1 cellular context compared by ENCODE assay signal in the genomic region with DNA sequence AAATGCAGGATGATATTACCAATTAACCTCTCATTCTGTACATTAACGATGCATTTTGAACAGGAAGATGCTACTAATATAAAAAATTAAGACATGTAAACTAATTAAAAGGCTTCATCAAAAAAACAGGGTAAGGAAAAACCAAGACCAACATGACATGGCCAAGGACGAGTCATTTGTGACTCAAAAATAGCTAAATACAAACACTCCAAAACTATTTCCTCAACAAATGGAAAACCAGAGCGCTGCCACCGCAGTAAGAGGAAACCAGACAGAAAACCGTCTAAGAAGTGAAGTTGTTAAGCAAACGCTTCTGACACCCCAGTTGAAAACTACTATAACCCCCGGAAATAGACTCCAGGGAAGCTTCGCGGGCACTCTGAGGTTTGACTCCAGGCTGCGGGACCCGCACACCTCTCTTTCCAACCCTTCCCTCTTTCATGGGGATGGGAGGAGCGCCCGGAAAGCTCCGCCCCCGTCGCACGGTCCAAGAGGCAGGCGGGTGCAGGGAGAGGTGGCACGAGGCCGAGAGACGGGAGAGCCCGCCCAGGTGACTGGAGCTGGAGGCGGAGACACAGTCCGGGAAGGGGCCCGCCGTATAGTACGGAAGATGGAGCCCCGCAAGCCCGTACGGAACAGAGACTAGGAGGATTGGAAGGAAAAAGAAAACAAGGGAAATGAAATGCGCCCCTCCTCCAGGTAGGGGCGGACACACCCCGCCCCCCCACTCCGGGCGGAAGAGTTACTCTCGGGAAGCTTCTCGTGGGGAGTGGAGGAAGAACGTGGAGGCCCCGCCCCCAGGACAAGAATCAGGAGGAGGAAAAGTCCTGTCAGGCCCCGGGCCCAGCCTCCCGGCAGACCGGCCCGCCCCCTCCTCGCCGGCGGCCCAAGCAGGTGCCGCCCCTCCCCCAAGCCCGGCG.
TF ChIP-seq lines count a peak whose summit lies in the region.

No MANE protein-coding gene starts in this region.

TF ChIP-seq in HepG2, 621 proteins besides CTCF, POLR2A, EP300 and RAD21 (continued from another document and continues in another):
- TF ChIP-seq ZNF790 (CRISPR knock-in tag; IDR thresholded peaks at IDR 0.05; ENCODE audit: borderline replicate concordance) (no peak), TCF12 (IDR thresholded peaks at IDR 0.05) (no peak), TCF12 (CRISPR knock-in tag; IDR thresholded peaks at IDR 0.05) (no peak), ZNF3 (CRISPR knock-in tag; IDR thresholded peaks at IDR 0.05) (no peak), TOPORS (CRISPR knock-in tag; IDR thresholded peaks at IDR 0.05) (0 out of 2 replicates have a peak, but pooled peaks have one; percentile 27), ISL2 (CRISPR knock-in tag; IDR thresholded peaks at IDR 0.05) (no peak), ZNF577 (CRISPR knock-in tag; IDR thresholded peaks at IDR 0.05; ENCODE audit: borderline replicate concordance, low read depth) (no peak), ZNF101 (CRISPR knock-in tag; IDR thresholded peaks at IDR 0.05; ENCODE audit: borderline replicate concordance, low read depth) (no peak), ZNF788 (CRISPR knock-in tag; IDR thresholded peaks at IDR 0.05; ENCODE audit: borderline replicate concordance) (peak; percentile 71; the same call in 1 of the 2 replicates), ZNF292 (CRISPR knock-in tag; IDR thresholded peaks at IDR 0.05; ENCODE audit: borderline replicate concordance, low read depth) (no peak), ZNF780A (CRISPR knock-in tag; IDR thresholded peaks at IDR 0.05) (no peak), DNMT3B (CRISPR knock-in tag; conservative IDR thresholded peaks at IDR 0.05) (no peak), ZNF431 (CRISPR knock-in tag; IDR thresholded peaks at IDR 0.05; ENCODE audit: borderline replicate concordance, low read depth) (no peak), THAP7 (CRISPR knock-in tag; IDR thresholded peaks at IDR 0.05) (0 out of 2 replicates have a peak, but pooled peaks have one; percentile 66), ZNF207 (IDR thresholded peaks at IDR 0.05; ENCODE audit: borderline replicate concordance) (no peak), FOXC1 (CRISPR knock-in tag; IDR thresholded peaks at IDR 0.05; ENCODE audit: borderline replicate concordance) (peak; percentile 27; the same call in 1 of the 2 replicates), FOSL2 (CRISPR knock-in tag; IDR thresholded peaks at IDR 0.05) (no peak), ZNF160 (CRISPR knock-in tag; IDR thresholded peaks at IDR 0.05) (no peak), ZNF383 (CRISPR knock-in tag; IDR thresholded peaks at IDR 0.05; ENCODE audit: borderline replicate concordance) (no peak), HHEX (CRISPR knock-in tag; IDR thresholded peaks at IDR 0.05) (no peak), RBM22 (optimal IDR thresholded peaks at IDR 0.05; ENCODE audit: low read length) (no peak), RELA (CRISPR knock-in tag; IDR thresholded peaks at IDR 0.05) (no peak), FOXA1 (IDR thresholded peaks at IDR 0.05) (no peak), FOXA1 (CRISPR knock-in tag; IDR thresholded peaks at IDR 0.05) (no peak), ZNF350 (CRISPR knock-in tag; IDR thresholded peaks at IDR 0.05; ENCODE audit: borderline replicate concordance, low read depth) (no peak), ZNF136 (CRISPR knock-in tag; IDR thresholded peaks at IDR 0.05; ENCODE audit: low read depth) (0 out of 2 replicates have a peak, but pooled peaks have one; percentile 60), ZNF382 (CRISPR knock-in tag; IDR thresholded peaks at IDR 0.05; ENCODE audit: borderline replicate concordance) (no peak), ZSCAN30 (CRISPR knock-in tag; IDR thresholded peaks at IDR 0.05) (no peak), ZFP36L2 (CRISPR knock-in tag; IDR thresholded peaks at IDR 0.05) (no peak), SOX5 (CRISPR knock-in tag; IDR thresholded peaks at IDR 0.05; ENCODE audit: borderline replicate concordance) (0 out of 2 replicates have a peak, but pooled peaks have one; percentile 19), ZSCAN12 (CRISPR knock-in tag; IDR thresholded peaks at IDR 0.05) (no peak), PRDM15 (CRISPR knock-in tag; IDR thresholded peaks at IDR 0.05) (peak; percentile 62; the same call in 1 of the 2 replicates), ZNF362 (CRISPR knock-in tag; IDR thresholded peaks at IDR 0.05; ENCODE audit: borderline replicate concordance) (no peak), GTF2F1 (IDR thresholded peaks at IDR 0.05; ENCODE audit: low read length) (no peak), ZNF841 (CRISPR knock-in tag; IDR thresholded peaks at IDR 0.05; ENCODE audit: borderline replicate concordance) (peak; percentile 73; the same call in 1 of the 2 replicates), SMAD3 (CRISPR knock-in tag; IDR thresholded peaks at IDR 0.05) (peak; percentile 66), ARNTL (CRISPR knock-in tag; IDR thresholded peaks at IDR 0.05) (no peak), SP4 (CRISPR knock-in tag; IDR thresholded peaks at IDR 0.05) (peak; percentile 63; the same call in 1 of the 2 replicates), CENPT (CRISPR knock-in tag; IDR thresholded peaks at IDR 0.05; ENCODE audit: low read depth) (no peak), U2AF2 (IDR thresholded peaks at IDR 0.05; ENCODE audit: low read depth, low read length) (no peak), ZNF660 (CRISPR knock-in tag; IDR thresholded peaks at IDR 0.05; ENCODE audit: borderline replicate concordance, low read depth) (no peak), ZNF484 (CRISPR knock-in tag; IDR thresholded peaks at IDR 0.05; ENCODE audit: borderline replicate concordance, low read depth) (no peak), CENPBD1 (CRISPR knock-in tag; IDR thresholded peaks at IDR 0.05; ENCODE audit: borderline replicate concordance, low read depth) (no peak), SCMH1 (CRISPR knock-in tag; IDR thresholded peaks at IDR 0.05; ENCODE audit: borderline replicate concordance) (no peak), ZNF746 (CRISPR knock-in tag; IDR thresholded peaks at IDR 0.05) (peak; percentile 43; the same call in 1 of the 2 replicates), GABPB1 (CRISPR knock-in tag; IDR thresholded peaks at IDR 0.05) (peak; percentile 70; the same call in 1 of the 2 replicates), ZNF282 (IDR thresholded peaks at IDR 0.05; ENCODE audit: partially characterized antibody) (no peak), ZNF652 (CRISPR knock-in tag; IDR thresholded peaks at IDR 0.05; ENCODE audit: borderline replicate concordance, low read depth) (no peak), ZFYVE20 (CRISPR knock-in tag; IDR thresholded peaks at IDR 0.05; ENCODE audit: borderline replicate concordance, low read depth) (no peak), RARA (CRISPR knock-in tag; IDR thresholded peaks at IDR 0.05) (no peak), ZNF446 (CRISPR knock-in tag; IDR thresholded peaks at IDR 0.05) (no peak), CC2D1A (CRISPR knock-in tag; IDR thresholded peaks at IDR 0.05) (no peak), HOXD1 (CRISPR knock-in tag; IDR thresholded peaks at IDR 0.05) (no peak)
- TF ChIP-seq, protein P1, sequence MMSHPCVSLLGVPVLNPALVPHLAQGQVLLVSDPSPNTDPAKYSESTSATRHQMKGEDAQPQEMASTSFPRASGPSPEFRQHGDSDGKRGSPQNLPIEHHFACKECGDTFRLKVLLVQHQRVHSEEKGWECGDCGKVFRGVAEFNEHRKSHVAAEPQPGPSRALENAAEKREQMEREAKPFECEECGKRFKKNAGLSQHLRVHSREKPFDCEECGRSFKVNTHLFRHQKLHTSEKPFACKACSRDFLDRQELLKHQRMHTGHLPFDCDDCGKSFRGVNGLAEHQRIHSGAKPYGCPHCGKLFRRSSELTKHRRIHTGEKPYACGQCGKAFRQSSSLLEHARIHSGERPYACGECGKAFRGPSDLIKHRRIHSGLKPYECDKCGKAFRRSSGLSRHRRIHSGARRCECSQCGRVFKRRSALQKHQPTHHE (CRISPR knock-in tag; IDR thresholded peaks at IDR 0.05; ENCODE audit: borderline replicate concordance), result no peak
- TF ChIP-seq, protein P2, sequence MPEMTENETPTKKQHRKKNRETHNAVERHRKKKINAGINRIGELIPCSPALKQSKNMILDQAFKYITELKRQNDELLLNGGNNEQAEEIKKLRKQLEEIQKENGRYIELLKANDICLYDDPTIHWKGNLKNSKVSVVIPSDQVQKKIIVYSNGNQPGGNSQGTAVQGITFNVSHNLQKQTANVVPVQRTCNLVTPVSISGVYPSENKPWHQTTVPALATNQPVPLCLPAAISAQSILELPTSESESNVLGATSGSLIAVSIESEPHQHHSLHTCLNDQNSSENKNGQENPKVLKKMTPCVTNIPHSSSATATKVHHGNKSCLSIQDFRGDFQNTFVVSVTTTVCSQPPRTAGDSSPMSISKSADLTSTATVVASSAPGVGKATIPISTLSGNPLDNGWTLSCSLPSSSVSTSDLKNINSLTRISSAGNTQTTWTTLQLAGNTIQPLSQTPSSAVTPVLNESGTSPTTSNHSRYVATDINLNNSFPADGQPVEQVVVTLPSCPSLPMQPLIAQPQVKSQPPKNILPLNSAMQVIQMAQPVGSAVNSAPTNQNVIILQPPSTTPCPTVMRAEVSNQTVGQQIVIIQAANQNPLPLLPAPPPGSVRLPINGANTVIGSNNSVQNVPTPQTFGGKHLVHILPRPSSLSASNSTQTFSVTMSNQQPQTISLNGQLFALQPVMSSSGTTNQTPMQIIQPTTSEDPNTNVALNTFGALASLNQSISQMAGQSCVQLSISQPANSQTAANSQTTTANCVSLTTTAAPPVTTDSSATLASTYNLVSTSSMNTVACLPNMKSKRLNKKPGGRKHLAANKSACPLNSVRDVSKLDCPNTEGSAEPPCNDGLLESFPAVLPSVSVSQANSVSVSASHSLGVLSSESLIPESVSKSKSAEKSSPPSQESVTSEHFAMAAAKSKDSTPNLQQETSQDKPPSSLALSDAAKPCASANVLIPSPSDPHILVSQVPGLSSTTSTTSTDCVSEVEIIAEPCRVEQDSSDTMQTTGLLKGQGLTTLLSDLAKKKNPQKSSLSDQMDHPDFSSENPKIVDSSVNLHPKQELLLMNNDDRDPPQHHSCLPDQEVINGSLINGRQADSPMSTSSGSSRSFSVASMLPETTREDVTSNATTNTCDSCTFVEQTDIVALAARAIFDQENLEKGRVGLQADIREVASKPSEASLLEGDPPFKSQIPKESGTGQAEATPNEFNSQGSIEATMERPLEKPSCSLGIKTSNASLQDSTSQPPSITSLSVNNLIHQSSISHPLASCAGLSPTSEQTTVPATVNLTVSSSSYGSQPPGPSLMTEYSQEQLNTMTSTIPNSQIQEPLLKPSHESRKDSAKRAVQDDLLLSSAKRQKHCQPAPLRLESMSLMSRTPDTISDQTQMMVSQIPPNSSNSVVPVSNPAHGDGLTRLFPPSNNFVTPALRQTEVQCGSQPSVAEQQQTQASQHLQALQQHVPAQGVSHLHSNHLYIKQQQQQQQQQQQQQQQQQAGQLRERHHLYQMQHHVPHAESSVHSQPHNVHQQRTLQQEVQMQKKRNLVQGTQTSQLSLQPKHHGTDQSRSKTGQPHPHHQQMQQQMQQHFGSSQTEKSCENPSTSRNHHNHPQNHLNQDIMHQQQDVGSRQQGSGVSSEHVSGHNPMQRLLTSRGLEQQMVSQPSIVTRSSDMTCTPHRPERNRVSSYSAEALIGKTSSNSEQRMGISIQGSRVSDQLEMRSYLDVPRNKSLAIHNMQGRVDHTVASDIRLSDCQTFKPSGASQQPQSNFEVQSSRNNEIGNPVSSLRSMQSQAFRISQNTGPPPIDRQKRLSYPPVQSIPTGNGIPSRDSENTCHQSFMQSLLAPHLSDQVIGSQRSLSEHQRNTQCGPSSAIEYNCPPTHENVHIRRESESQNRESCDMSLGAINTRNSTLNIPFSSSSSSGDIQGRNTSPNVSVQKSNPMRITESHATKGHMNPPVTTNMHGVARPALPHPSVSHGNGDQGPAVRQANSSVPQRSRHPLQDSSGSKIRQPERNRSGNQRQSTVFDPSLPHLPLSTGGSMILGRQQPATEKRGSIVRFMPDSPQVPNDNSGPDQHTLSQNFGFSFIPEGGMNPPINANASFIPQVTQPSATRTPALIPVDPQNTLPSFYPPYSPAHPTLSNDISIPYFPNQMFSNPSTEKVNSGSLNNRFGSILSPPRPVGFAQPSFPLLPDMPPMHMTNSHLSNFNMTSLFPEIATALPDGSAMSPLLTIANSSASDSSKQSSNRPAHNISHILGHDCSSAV (CRISPR knock-in tag; IDR thresholded peaks at IDR 0.05; ENCODE audit: borderline replicate concordance), result no peak
